ENCODE assay signal across 15 cellular contexts in genomic region chr13:77048592-77048991, GRCh38. TPM values are rescaled to one million over a fixed set of nuclear protein-coding genes. Genes with fewer than 3 reads are reported as not detected.
DNase-seq lines count a peak whose midpoint lies in the region; ATAC-seq and TF ChIP-seq lines count a peak whose summit lies in the region.
"Had no signal": no experiment of that assay in that cellular context is flagged by ENCODE, and none has a peak within 500 bp of the region (broad histone marks: within the 10 kb centered on the region; RNA-seq: fewer than 3 reads in every experiment).

No MANE protein-coding gene starts in this region.

- H3K4me1 Mint-ChIP-seq in CD14-positive monocyte, result peaks cover 18% of the 10 kb centered on the region
- H3K4me1 Mint-ChIP-seq in GM23338, result peaks cover 23% of the 10 kb centered on the region
- peaks cover 10% of the 10 kb centered on the region for H3K4me1 Mint-ChIP-seq in activated B cell treated with CpG ODN at 0.5 μM for 24 hours
- peaks cover 11% of the 10 kb centered on the region; the same call in 1 of the 2 replicates for H3K4me1 Mint-ChIP-seq in HFFc6 (ENCODE audit: low read depth)
- H3K4me1 Mint-ChIP-seq: activated CD8-positive, alpha-beta memory T cell treated with anti-CD3 and anti-CD28 coated beads, Interleukin-2, amount 10 ng/mL, durations not matched to agents 7 days and 5 days had no signal

- CTCF ChIA-PET in activated B cell treated with CpG ODN at 0.5 μM for 24 hours (lab: Charles Lee), result no interaction called here

- H3K4me1 ChIP-seq in GM23338 (ENCODE audit: insufficient read depth), result peaks cover 12% of the 10 kb centered on the region; the same call in 1 of the 2 replicates
- H3K4me1 ChIP-seq: ascending aorta had no signal

- H3K27ac Mint-ChIP-seq in CD14-positive monocyte (peak overlapping the region; percentile 64 to 92 (median 83)), GM23338 (peak overlapping the region; percentile 19), activated B cell treated with CpG ODN at 0.5 μM for 24 hours (peak overlapping the region; percentile 31), HFFc6 (no peak overlapping the region)
- H3K27ac Mint-ChIP-seq: activated CD8-positive, alpha-beta memory T cell treated with anti-CD3 and anti-CD28 coated beads, Interleukin-2, amount 10 ng/mL, durations not matched to agents 7 days and 5 days had no signal

- POLR2A ChIA-PET in activated B cell treated with CpG ODN at 0.5 μM for 24 hours (lab: Charles Lee), result interaction anchor here (0.9 kb wide), 1 partner anchor 45 kb away, joined by 4 read pairs; no protein-coding TSS in a partner anchor

- intact Hi-C loops in CD14-positive monocyte (cut with micrococcal nuclease), result no loop called here
- intact Hi-C loops in activated B cell treated with CpG ODN at 0.5 μM for 24 hours (cut with micrococcal nuclease), result no loop called here

- H3K9me3 Mint-ChIP-seq in CD14-positive monocyte (peaks cover 0 to 2% (median 0%) of the 10 kb centered on the region in 7 donors), GM23338 (peaks cover 17% of the 10 kb centered on the region), activated B cell treated with CpG ODN at 0.5 μM for 24 hours (no peaks in the 10 kb centered on the region), HFFc6 (no peaks in the 10 kb centered on the region)

- H3K36me3 ChIP-seq in GM23338 (ENCODE audit: insufficient read depth), result no peaks in the 10 kb centered on the region; the same call in 1 of the 2 replicates

- no peaks in the 10 kb centered on the region for H3F3A ChIP-seq in GM23338 (replicated peaks; ENCODE audit: low read depth)

- no peak overlapping the region for H3K4me3 ChIP-seq in GM23338
- H3K4me3 ChIP-seq: ascending aorta had no signal

- DNase-seq in CD14-positive monocyte (ENCODE audit: low spot score), result no peak
- DNase-seq in GM23338 (ENCODE audit: low spot score), result peak; percentile 71
- no peak for DNase-seq in activated B cell treated with CpG ODN at 0.5 μM for 24 hours
- peak; percentile 45 for DNase-seq in left kidney (ENCODE audit: low read depth, low spot score)
- DNase-seq in HFFc6, result no peak
- no peak for DNase-seq in amniotic stem cell (lab: John Stamatoyannopoulos, UW)
- DNase-seq: activated CD8-positive, alpha-beta memory T cell treated with anti-CD3 and anti-CD28 coated beads, Interleukin-2, amount 10 ng/mL, durations not matched to agents 7 days and 5 days; head of caudate nucleus; NCI-H2171; stimulated activated CD4-positive, alpha-beta T cell treated with anti-CD3 and anti-CD28 coated beads, Interleukin-4, amount 100 ng/mL, for 4 hours had no signal

- TF ChIP-seq CTCF in CD14-positive monocyte (IDR thresholded peaks at IDR 0.05) (no peak), GM23338 (conservative IDR thresholded peaks at IDR 0.05; ENCODE audit: low read depth in 2 of 2) (no peak), activated B cell treated with CpG ODN at 0.5 μM for 24 hours (IDR thresholded peaks at IDR 0.05) (no peak), HFFc6 (IDR thresholded peaks at IDR 0.05) (no peak)

- H3K79me2 ChIP-seq in GM23338 (replicated peaks; ENCODE audit: insufficient read depth), result no peaks in the 10 kb centered on the region

- peak overlapping the region; percentile 14 for H3K4me2 ChIP-seq in GM23338
- H3K4me2 ChIP-seq: KMS-11 had no signal

- H3K4me3 Mint-ChIP-seq in CD14-positive monocyte (peak overlapping the region in 1 of 2 donors; percentile 52), GM23338 (0 out of 3 replicates have a peak overlapping the region, but pooled peaks have one; percentile 0), activated B cell treated with CpG ODN at 0.5 μM for 24 hours (no peak overlapping the region), HFFc6 (no peak overlapping the region)
- H3K4me3 Mint-ChIP-seq: activated CD8-positive, alpha-beta memory T cell treated with anti-CD3 and anti-CD28 coated beads, Interleukin-2, amount 10 ng/mL, durations not matched to agents 7 days and 5 days had no signal

- peak overlapping the region; percentile 45; the same call in 1 of the 2 replicates for H3K27ac ChIP-seq in GM23338 (ENCODE audit: low read depth)
- H3K27ac ChIP-seq: ascending aorta, KMS-11 had no signal

- H3K36me3 Mint-ChIP-seq in CD14-positive monocyte, result peaks cover 64 to 74% of the 10 kb centered on the region in 2 donors
- H3K36me3 Mint-ChIP-seq in GM23338 (ENCODE audit: low read depth), result peaks cover 49% of the 10 kb centered on the region
- H3K36me3 Mint-ChIP-seq in activated B cell treated with CpG ODN at 0.5 μM for 24 hours (ENCODE audit: low read depth), result peaks cover 82% of the 10 kb centered on the region
- peaks cover 37% of the 10 kb centered on the region for H3K36me3 Mint-ChIP-seq in HFFc6 (ENCODE audit: low read depth)

- no peaks in the 10 kb centered on the region for H3K9me2 ChIP-seq in GM23338 (ENCODE audit: insufficient read depth)

- ATAC-seq in GM23338, result peak; percentile 96
- ATAC-seq in activated B cell treated with CpG ODN at 0.5 μM for 24 hours (ENCODE audit: low read depth), result no peak
- ATAC-seq in HG03354 (IDR thresholded peaks at IDR 0.05; ENCODE audit: poor library complexity, severe bottlenecking, unreplicated experiment), result no peak
- ATAC-seq in GM18907 (IDR thresholded peaks at IDR 0.05; ENCODE audit: unreplicated experiment), result no peak
- ATAC-seq: activated CD8-positive, alpha-beta memory T cell treated with anti-CD3 and anti-CD28 coated beads, Interleukin-2, amount 10 ng/mL, durations not matched to agents 7 days and 5 days; HCT116 had no signal

- no peaks in the 10 kb centered on the region for H3K27me3 ChIP-seq in GM23338 (ENCODE audit: insufficient read depth)
- H3K27me3 ChIP-seq: ascending aorta had no signal

- no peaks in the 10 kb centered on the region for H4K20me1 ChIP-seq in GM23338 (replicated peaks; ENCODE audit: insufficient read depth)

- no peak overlapping the region for H2AFZ ChIP-seq in GM23338

- H3K27me3 Mint-ChIP-seq in CD14-positive monocyte (ENCODE audit: low read depth in 3 of 3) (no peaks in the 10 kb centered on the region), GM23338 (ENCODE audit: insufficient read depth, low read depth, poor library complexity) (peaks cover 3% of the 10 kb centered on the region), activated B cell treated with CpG ODN at 0.5 μM for 24 hours (no peaks in the 10 kb centered on the region), HFFc6 (ENCODE audit: insufficient read depth) (no peaks in the 10 kb centered on the region; the same call in 1 of the 2 replicates)
- H3K27me3 Mint-ChIP-seq: activated CD8-positive, alpha-beta memory T cell treated with anti-CD3 and anti-CD28 coated beads, Interleukin-2, amount 10 ng/mL, durations not matched to agents 7 days and 5 days had no signal

TF ChIP-seq in GM23338, 12 proteins besides CTCF, POLR2A, EP300 and RAD21 (continues in another document):
- TF ChIP-seq ETS1 (IDR thresholded peaks at IDR 0.05) (no peak), REST (IDR thresholded peaks at IDR 0.05; ENCODE audit: unreplicated experiment) (no peak), ZNF331 (CRISPR knock-in tag; IDR thresholded peaks at IDR 0.05; ENCODE audit: low read depth) (no peak), ZNF114 (CRISPR knock-in tag; IDR thresholded peaks at IDR 0.05) (no peak), EZH2 (IDR thresholded peaks at IDR 0.05; ENCODE audit: low read depth, unreplicated experiment) (no peak), JUNB (IDR thresholded peaks at IDR 0.05; ENCODE audit: unreplicated experiment) (no peak), STAT1 (IDR thresholded peaks at IDR 0.05; ENCODE audit: unreplicated experiment) (no peak)

RNA-seq across cellular contexts. Expression of gene FBXL3, which starts 21.6 kb away (rescaled TPM):
- polyA plus RNA-seq in CD14-positive monocyte (10 to 100 TPM; 19.0 to 20.0 TPM), GM23338 (2016; fragmentation: Nextera tagmentation; extraction: Ambion mirVana) (3.9 and 5.0 TPM in 2 replicates)
- total RNA-seq in GM23338 (2014; rRNA removed; shearing (Covaris generic)), result 14.6 and 19.4 TPM in 2 replicates
- total RNA-seq in activated B cell treated with CpG ODN at 0.5 μM for 24 hours, result 46.2 and 49.8 TPM in 2 replicates
- total RNA-seq in HFFc6 (2021; fragmentation: NEBNext Ultra II Directional; extraction: Animal tissue kit (Norgen Biotek cat#: 25700)), result 10 to 100 TPM; 31.6 to 36.5 (median 34.8) TPM

RNA-seq across cellular contexts. Expression of gene CLN5, which starts 56.7 kb away (rescaled TPM):
- polyA plus RNA-seq in CD14-positive monocyte, result 10 to 100 TPM; 21.5 to 22.1 TPM
- total RNA-seq in GM23338 (2014; rRNA removed; shearing (Covaris generic)), result 8.0 and 9.5 TPM in 2 replicates
- 5.2 and 6.5 TPM in 2 replicates for polyA plus RNA-seq in GM23338 (2016; fragmentation: Nextera tagmentation; extraction: Ambion mirVana)
- 20.6 and 23.6 TPM in 2 replicates for total RNA-seq in activated B cell treated with CpG ODN at 0.5 μM for 24 hours
- 10 to 100 TPM; 28.4 to 35.1 (median 29.8) TPM for total RNA-seq in HFFc6 (2021; fragmentation: NEBNext Ultra II Directional; extraction: Animal tissue kit (Norgen Biotek cat#: 25700))

Comparison
In these comparisons a context has a peak if more than half of its experiments do, and no peak if none do; other contexts are left out.
1. DNase-seq: peak in GM23338 (single experiment) and left kidney (single experiment); none in CD14-positive monocyte (single experiment), activated B cell treated with CpG ODN at 0.5 μM for 24 hours (single experiment), HFFc6 (single experiment) and amniotic stem cell (single experiment).